10 cellular contexts compared by ENCODE assay signal in the genomic region with DNA sequence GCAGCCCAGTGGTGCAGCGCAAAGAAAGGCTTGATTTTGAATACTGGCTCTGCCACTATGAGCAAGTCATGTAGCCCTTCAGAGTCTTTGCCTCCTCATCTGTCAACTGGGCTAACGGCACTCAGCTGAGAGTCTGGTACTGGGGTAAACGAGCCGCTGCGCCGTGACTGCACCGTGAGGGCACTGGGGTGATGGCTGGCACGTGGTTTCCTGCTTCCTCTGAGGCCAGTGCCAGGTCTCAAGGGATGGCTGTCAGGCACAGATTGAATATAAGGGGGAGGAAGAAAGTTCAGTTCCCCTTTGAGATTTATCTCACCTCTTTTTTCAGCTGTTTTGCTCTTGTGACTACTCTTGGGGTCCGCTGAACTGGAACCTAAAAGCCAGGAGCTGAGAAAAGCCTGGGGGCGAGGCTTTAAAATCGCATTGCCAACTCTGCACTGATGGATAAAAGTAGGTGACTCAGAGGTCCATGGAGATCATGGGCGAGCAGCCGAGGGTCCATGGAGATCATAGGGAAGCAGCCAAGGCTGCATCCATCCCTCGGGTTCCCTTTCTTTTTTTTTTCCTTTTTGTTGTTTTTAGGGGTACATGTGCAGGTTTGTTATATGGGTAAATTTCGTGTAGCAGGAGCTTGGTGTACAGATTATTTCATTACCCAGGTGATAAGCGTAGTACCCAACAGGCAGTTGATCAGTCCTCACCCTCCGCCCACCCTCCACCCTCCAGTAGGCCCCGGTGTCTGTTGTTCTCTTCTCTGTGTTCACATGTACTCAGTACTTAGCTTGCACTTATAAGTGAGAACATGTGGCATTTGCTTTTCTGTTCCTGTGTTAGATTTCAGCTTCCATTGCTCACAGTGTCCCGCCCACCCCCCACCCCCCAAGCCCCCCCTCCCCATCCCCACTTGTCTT.
DNase-seq lines count a peak whose midpoint lies in the region; ATAC-seq and TF ChIP-seq lines count a peak whose summit lies in the region.
"Had no signal": no experiment of that assay in that cellular context is flagged by ENCODE, and none has a peak within 500 bp of the region (broad histone marks: within the 10 kb centered on the region; RNA-seq: fewer than 3 reads in every experiment).

No MANE protein-coding gene starts in this region.

- H3K27ac Mint-ChIP-seq in CD4-positive, alpha-beta T cell = peak overlapping the region; percentile 22
- H3K27ac Mint-ChIP-seq in natural killer cell = peak overlapping the region in 1 of 2 donors; percentile 27

- H3K4me1 Mint-ChIP-seq in CD4-positive, alpha-beta T cell (ENCODE audit: low read depth) = peaks cover 36% of the 10 kb centered on the region
- peaks cover 6 to 37% of the 10 kb centered on the region in 2 donors for H3K4me1 Mint-ChIP-seq in natural killer cell

- H3K9me3 ChIP-seq in CD4-positive, alpha-beta T cell (ENCODE audit: control insufficient read depth, low read length) = no peaks in the 10 kb centered on the region
- no peaks in the 10 kb centered on the region for H3K9me3 ChIP-seq in aorta (ENCODE audit: control insufficient read depth, low read length)
- no peaks in the 10 kb centered on the region for H3K9me3 ChIP-seq in mammary epithelial cell (replicated peaks; ENCODE audit: insufficient read depth, low read length)

- no peaks in the 10 kb centered on the region for H3K4me1 ChIP-seq in aorta (ENCODE audit: control insufficient read depth in 1 of 2, insufficient read depth in 2 of 2, low read length in 2 of 2)
- peaks cover 17% of the 10 kb centered on the region for H3K4me1 ChIP-seq in mammary epithelial cell (ENCODE audit: insufficient read depth, low read length)

- no peaks in the 10 kb centered on the region for H3K36me3 ChIP-seq in aorta (ENCODE audit: control insufficient read depth in 1 of 2, insufficient read depth in 2 of 2, low read length in 1 of 2)
- no peaks in the 10 kb centered on the region for H3K36me3 ChIP-seq in mammary epithelial cell (ENCODE audit: insufficient read depth, low read length)

- no peaks in the 10 kb centered on the region for H3K27me3 Mint-ChIP-seq in CD4-positive, alpha-beta T cell
- H3K27me3 Mint-ChIP-seq in natural killer cell (ENCODE audit: low read depth in 2 of 2) = peaks cover 0 to 19% of the 10 kb centered on the region in 2 donors

- WGBS in aorta, 2 donors = 63 to 65% methylated on average over 19 of the region's 19 CpGs
- WGBS in mammary epithelial cell (ENCODE audit: low coverage, missing lambda C conversion rate) = 98% methylated on average over 13 of the region's 19 CpGs

- no peak overlapping the region for H3K9ac ChIP-seq in mammary epithelial cell (ENCODE audit: insufficient read depth, low read length)

- no peak overlapping the region for H3K4me2 ChIP-seq in mammary epithelial cell (ENCODE audit: insufficient read depth, low read depth, low read length)

- peak; percentile 93 for ATAC-seq in CD4-positive, alpha-beta T cell (ENCODE audit: poor library complexity)
- ATAC-seq in HG03571 (IDR thresholded peaks at IDR 0.05; ENCODE audit: unreplicated experiment) (peak; percentile 64), natural killer cell (peak; percentile 86 to 100 (median 99)), GM19395 (IDR thresholded peaks at IDR 0.05; ENCODE audit: unreplicated experiment) (no peak), aorta (ENCODE audit: low FRiP score) (no peak), HG03095 (IDR thresholded peaks at IDR 0.05; ENCODE audit: unreplicated experiment) (no peak)
- ATAC-seq: right cardiac atrium had no signal

- no peaks in the 10 kb centered on the region for H4K20me1 ChIP-seq in mammary epithelial cell (ENCODE audit: insufficient read depth, low read length)

- H3K36me3 Mint-ChIP-seq in CD4-positive, alpha-beta T cell (ENCODE audit: low read depth) = no peaks in the 10 kb centered on the region
- H3K36me3 Mint-ChIP-seq in natural killer cell = no peaks in the 10 kb centered on the region

- H3K79me2 ChIP-seq in mammary epithelial cell (ENCODE audit: insufficient read depth, low read length) = no peaks in the 10 kb centered on the region

- no peak for TF ChIP-seq CTCF in CD4-positive, alpha-beta T cell (IDR thresholded peaks at IDR 0.05)
- TF ChIP-seq CTCF in natural killer cell (IDR thresholded peaks at IDR 0.05) (no peak), mammary epithelial cell (conservative IDR thresholded peaks at IDR 0.05 in 1 of 2, IDR thresholded peaks at IDR 0.05 in 1 of 2; ENCODE audit: extremely low read depth in 1 of 2, insufficient read depth in 1 of 2, low read depth in 1 of 2, low read length in 2 of 2) (no peak)

- H3K27ac ChIP-seq in CD4-positive, alpha-beta T cell (ENCODE audit: low read depth, low read length) = no peak overlapping the region
- H3K27ac ChIP-seq in aorta (ENCODE audit: low read depth in 1 of 2, low read length in 2 of 2) = no peak overlapping the region
- no peak overlapping the region for H3K27ac ChIP-seq in mammary epithelial cell (ENCODE audit: insufficient read depth, low read depth, low read length)

- in situ Hi-C loops in mammary epithelial cell (cut with MboI; ENCODE audit: low sequenced_read_pairs in 2 of 2) = no loop called here

- DNase-seq in CD4-positive, alpha-beta T cell = peak; percentile 31 to 67 (median 48)
- DNase-seq in activated T-cell treated with anti-CD3 and anti-CD28 coated beads, Interleukin-2, amount 50 U/mL, for 48 hours = peak; percentile 32 to 48
- peak; percentile 56 for DNase-seq in natural killer cell
- DNase-seq in aorta = no peak
- DNase-seq in mammary epithelial cell = no peak
- DNase-seq: COR-L47 had no signal

- intact Hi-C loops in CD4-positive, alpha-beta T cell (cut with DNase I, micrococcal nuclease) = no loop called here
- intact Hi-C loops in natural killer cell (cut with micrococcal nuclease) (no loop called here), aorta (cut with DNase I) (no loop called here), mammary epithelial cell (cut with micrococcal nuclease) (no loop called here)

- H3K4me3 ChIP-seq in aorta (ENCODE audit: low read length in 2 of 2) (no peak overlapping the region), mammary epithelial cell (replicated peaks in 1 of 3; ENCODE audit: insufficient read depth in 1 of 3, low read depth in 2 of 3, low read length in 3 of 3) (no peak overlapping the region)

- no peaks in the 10 kb centered on the region for H3K9me3 Mint-ChIP-seq in CD4-positive, alpha-beta T cell
- no peaks in the 10 kb centered on the region for H3K9me3 Mint-ChIP-seq in natural killer cell

- POLR2A ChIA-PET in CD4-positive, alpha-beta T cell (lab: Charles Lee) = interaction anchor here (1.2 to 1.4 kb wide), 3 partner anchors 9 to 333 kb away, joined by 3 to 4 read pairs (median 3); no protein-coding TSS in a partner anchor

- peak overlapping the region; percentile 37 for H3K4me3 Mint-ChIP-seq in CD4-positive, alpha-beta T cell
- H3K4me3 Mint-ChIP-seq in natural killer cell = no peak overlapping the region

- H3K27me3 ChIP-seq in CD4-positive, alpha-beta T cell (ENCODE audit: control insufficient read depth, insufficient read depth, low read length) = no peaks in the 10 kb centered on the region
- H3K27me3 ChIP-seq in aorta (ENCODE audit: control insufficient read depth in 1 of 2, insufficient read depth in 2 of 2, low read length in 1 of 2) (no peaks in the 10 kb centered on the region), mammary epithelial cell (ENCODE audit: insufficient read depth, low read length) (no peaks in the 10 kb centered on the region)

- H2AFZ ChIP-seq in mammary epithelial cell (ENCODE audit: low read depth, low read length) = no peak overlapping the region

- dilution Hi-C loops in mammary epithelial cell (cut with HindIII; ENCODE audit: low sequenced_read_pairs) = no loop called here

- CTCF ChIA-PET in CD4-positive, alpha-beta T cell (lab: Charles Lee) = no interaction called here
- CTCF ChIA-PET in mammary epithelial cell (lab: Charles Lee; ENCODE audit: low non-redundant PET) = no interaction called here

- no TSS peak for BruUV-seq in mammary epithelial cell (replicated peaks; lab: Mats Ljungman, UMichigan)

Comparison
In these comparisons a context has a peak if more than half of its experiments do, and no peak if none do; other contexts are left out.
1. ATAC-seq: peak in CD4-positive, alpha-beta T cell (single experiment), HG03571 (single experiment) and natural killer cell (3 of 3); none in GM19395 (single experiment), aorta (single experiment) and HG03095 (single experiment).
2. DNase-seq: peak in CD4-positive, alpha-beta T cell (10 of 10), activated T-cell treated with anti-CD3 and anti-CD28 coated beads, Interleukin-2, amount 50 U/mL, for 48 hours (2 of 2) and natural killer cell (single experiment); none in aorta (0 of 2) and mammary epithelial cell (single experiment).